In the genomic region with DNA sequence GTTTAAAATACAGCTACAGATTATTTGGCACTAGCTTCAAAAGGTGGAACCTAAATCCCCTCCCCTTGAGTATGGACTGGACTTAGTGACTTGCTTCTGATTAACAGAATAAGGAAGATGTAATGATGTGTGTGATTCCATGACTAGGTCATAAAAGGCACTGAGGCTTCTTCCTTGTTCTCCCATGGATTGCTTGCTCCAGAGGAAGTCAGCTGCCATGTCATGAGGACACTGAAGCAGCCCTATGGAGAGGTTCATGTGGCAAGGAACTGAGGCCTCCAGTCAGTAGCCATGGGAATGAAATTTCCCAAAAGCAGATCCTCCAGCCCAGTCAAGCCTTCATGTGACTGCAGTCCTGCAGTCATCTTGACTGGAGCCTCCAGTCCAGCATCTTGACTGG, we compare ENCODE assay signal across 19 cellular contexts. TPM values are rescaled to one million over a fixed set of nuclear protein-coding genes. Genes with fewer than 3 reads are reported as not detected.
DNase-seq lines count a peak whose midpoint lies in the region; ATAC-seq and TF ChIP-seq lines count a peak whose summit lies in the region.
"Had no signal": no experiment of that assay in that cellular context is flagged by ENCODE, and none has a peak within 500 bp of the region (broad histone marks: within the 10 kb centered on the region; RNA-seq: fewer than 3 reads in every experiment).

No MANE protein-coding gene starts in this region.

- no peaks in the 10 kb centered on the region for H3K27me3 Mint-ChIP-seq in CD8-positive, alpha-beta T cell (ENCODE audit: low read depth)
- H3K27me3 Mint-ChIP-seq: IgD-negative memory B cell had no signal

- peaks cover 13% of the 10 kb centered on the region for H3K36me3 ChIP-seq in CD8-positive, alpha-beta T cell (ENCODE audit: insufficient read depth, low read length)
- H3K36me3 ChIP-seq in colonic mucosa, result no peaks in the 10 kb centered on the region
- peaks cover 0 to 25% of the 10 kb centered on the region in 2 donors for H3K36me3 ChIP-seq in left lung

- H3K27ac ChIP-seq in CD8-positive, alpha-beta T cell (ENCODE audit: low read depth, low read length), result no peak overlapping the region
- peak overlapping the region; percentile 66 for H3K27ac ChIP-seq in colonic mucosa
- peak overlapping the region in 1 of 2 donors; percentile 40 for H3K27ac ChIP-seq in left lung
- H3K27ac ChIP-seq: BLaER1 had no signal

- H3K4me1 ChIP-seq in CD8-positive, alpha-beta T cell (ENCODE audit: insufficient read depth, low read length), result peaks cover 9% of the 10 kb centered on the region
- no peaks in the 10 kb centered on the region for H3K4me1 ChIP-seq in colonic mucosa
- peaks cover 0 to 67% of the 10 kb centered on the region in 2 donors for H3K4me1 ChIP-seq in left lung
- H3K4me1 ChIP-seq: BLaER1 had no signal

- H3K9ac ChIP-seq in colonic mucosa (ENCODE audit: low read depth in 2 of 2, low read length in 2 of 2), result no peak overlapping the region
- H3K9ac ChIP-seq: BLaER1 had no signal

- peaks cover 49% of the 10 kb centered on the region for H3K36me3 Mint-ChIP-seq in CD8-positive, alpha-beta T cell

- intact Hi-C loops in CD8-positive, alpha-beta T cell (cut with DNase I, micrococcal nuclease), result no loop called here
- intact Hi-C loops in colonic mucosa (cut with DNase I) (no loop called here), left lung (cut with DNase I) (no loop called here)

- H3K27ac Mint-ChIP-seq in CD8-positive, alpha-beta T cell, result peak overlapping the region; percentile 73
- H3K27ac Mint-ChIP-seq: IgD-negative memory B cell had no signal

- no peaks in the 10 kb centered on the region for H3K9me3 ChIP-seq in CD8-positive, alpha-beta T cell (ENCODE audit: low read length)
- H3K9me3 ChIP-seq in colonic mucosa (no peaks in the 10 kb centered on the region), left lung (no peaks in the 10 kb centered on the region)

- POLR2A ChIA-PET in CD8-positive, alpha-beta T cell (lab: Charles Lee), result interaction anchor here (2.7 kb wide), 1 partner anchor 10 kb away, joined by 10 read pairs; no protein-coding TSS in a partner anchor

- peaks cover 59% of the 10 kb centered on the region for H3K4me1 Mint-ChIP-seq in CD8-positive, alpha-beta T cell (ENCODE audit: low read depth)

- CTCF ChIA-PET in CD8-positive, alpha-beta T cell (lab: Charles Lee), result interaction anchor here (1.0 to 1.4 kb wide), 2 partner anchors 10 to 14 kb away, joined by 3 to 5 read pairs; no protein-coding TSS in a partner anchor

- H3K9me3 Mint-ChIP-seq in CD8-positive, alpha-beta T cell, result no peaks in the 10 kb centered on the region
- H3K9me3 Mint-ChIP-seq: IgD-negative memory B cell had no signal

- peak; percentile 28 for DNase-seq in CD1c-positive myeloid dendritic cell (ENCODE audit: extremely low spot score)
- DNase-seq in CD8-positive, alpha-beta T cell, result no peak
- DNase-seq in colonic mucosa, result no peak
- DNase-seq in left lung, result no peak
- no peak for DNase-seq in activated gamma-delta T cell treated with Interleukin-2 at 50 U/mL for 16 hours
- no peak for DNase-seq in NCI-H2081 (lab: John Stamatoyannopoulos, UW)
- DNase-seq: EL, GF-D8, Karpas-422, MV-4-11, NCI-H1105 treated with DMSO at 0.1 percent for 48 hours, NCI-H1694, NCI-H446 treated with DMSO at 0.1 percent for 48 hours, NCI-H526 treated with DMSO at 0.1 percent for 48 hours, OCI-M1 had no signal

- no peak overlapping the region for H3K4me3 Mint-ChIP-seq in CD8-positive, alpha-beta T cell
- H3K4me3 Mint-ChIP-seq: IgD-negative memory B cell had no signal

- TF ChIP-seq CTCF in CD8-positive, alpha-beta T cell (IDR thresholded peaks at IDR 0.05), result no peak
- no peak for TF ChIP-seq CTCF in colonic mucosa (IDR thresholded peaks at IDR 0.05)
- TF ChIP-seq CTCF in left lung (IDR thresholded peaks at IDR 0.05), result no peak

- no peaks in the 10 kb centered on the region for H3K27me3 ChIP-seq in CD8-positive, alpha-beta T cell (ENCODE audit: insufficient read depth, low read length)
- H3K27me3 ChIP-seq in colonic mucosa (no peaks in the 10 kb centered on the region), left lung (no peaks in the 10 kb centered on the region)
- H3K27me3 ChIP-seq: BLaER1 had no signal

- ATAC-seq in CD8-positive, alpha-beta T cell, result no peak
- ATAC-seq in left lung, result peak; percentile 39
- ATAC-seq in GM19452 (IDR thresholded peaks at IDR 0.05; ENCODE audit: unreplicated experiment), result no peak
- ATAC-seq: Right ventricle myocardium inferior had no signal

- no peak overlapping the region for H3K4me3 ChIP-seq in CD8-positive, alpha-beta T cell (ENCODE audit: low read depth, low read length)
- H3K4me3 ChIP-seq in colonic mucosa (no peak overlapping the region), left lung (no peak overlapping the region)
- H3K4me3 ChIP-seq: BLaER1 had no signal

RNA-seq across cellular contexts. Expression of a gene that starts 10.7 kb away (rescaled TPM):
- 10 to 100 TPM; 22.4 to 22.7 TPM for total RNA-seq in CD8-positive, alpha-beta T cell
- 100 to 1,000 TPM; 130 to 168 TPM for total RNA-seq in colonic mucosa
- 100 to 1,000 TPM; 150 to 152 TPM for total RNA-seq in left lung

RNA-seq across cellular contexts. Expression of a gene that starts 28.5 kb away (rescaled TPM):
- 10 to 100 TPM; 29.1 to 30.9 TPM for total RNA-seq in CD8-positive, alpha-beta T cell
- total RNA-seq in colonic mucosa, result 10 to 100 TPM; 21.0 to 28.5 TPM
- 10 to 100 TPM; 16.8 to 21.1 TPM for total RNA-seq in left lung

RNA-seq across cellular contexts. Expression of a gene that starts 29.9 kb away (rescaled TPM):
- under 1 TPM in 1 of 2 experiments, not detected in 1; 0.08 TPM for total RNA-seq in CD8-positive, alpha-beta T cell
- total RNA-seq in colonic mucosa (1 to 10 TPM; 3.3 to 3.6 TPM), left lung (10 to 100 TPM; 18.5 to 71.7 TPM)

Comparison
In these comparisons a context has a peak if more than half of its experiments do, and no peak if none do; other contexts are left out.
1. RNA of a gene that starts 10.7 kb away (total RNA-seq): 130 to 168 TPM in colonic mucosa and 150 to 152 TPM in left lung; 22.4 to 22.7 TPM in CD8-positive, alpha-beta T cell; every median in the first group is over 4 times any median in the second.
2. RNA of a gene that starts 29.9 kb away (total RNA-seq): 18.5 to 71.7 TPM in left lung; 3.3 to 3.6 TPM in colonic mucosa and 0.08 TPM in CD8-positive, alpha-beta T cell; every median in the first group is over 4 times any median in the second.